8 cellular contexts compared by ENCODE assay signal in the genomic region with DNA sequence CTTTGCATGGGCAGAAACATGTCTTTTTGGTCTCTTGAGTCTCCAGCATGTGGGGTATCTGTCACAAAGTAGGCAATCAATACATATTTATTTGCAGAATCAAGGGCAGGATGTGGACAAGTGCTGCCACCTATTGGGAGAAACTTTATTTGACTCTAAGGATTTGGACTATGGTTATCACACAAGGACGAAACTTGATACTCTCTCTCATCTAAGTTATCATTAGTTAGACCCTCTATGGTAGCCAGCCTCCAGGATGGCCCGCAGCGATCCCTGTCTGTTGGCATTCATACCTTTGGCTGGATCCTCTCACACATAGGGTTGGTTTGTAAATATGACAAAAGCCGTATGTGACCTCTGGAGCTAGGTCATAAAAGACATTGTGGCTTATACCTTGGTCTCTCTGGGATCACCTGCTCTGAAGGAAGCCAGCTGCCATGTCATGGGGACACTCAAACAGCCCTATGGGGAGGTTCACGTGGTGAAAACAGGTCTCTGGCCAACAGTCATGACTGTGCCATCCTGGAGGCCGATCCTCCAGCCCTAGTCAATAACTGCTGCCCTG. TPM values are rescaled to one million over a fixed set of nuclear protein-coding genes. Genes with fewer than 3 reads are reported as not detected.
A peak's percentile ranks its signal among the peaks of the same experiment; 100 is the strongest.
DNase-seq lines count a peak whose midpoint lies in the region; ATAC-seq and TF ChIP-seq lines count a peak whose summit lies in the region.

No MANE protein-coding gene starts in this region.

- H3K27ac ChIP-seq in iPS-18a (ENCODE audit: low read length), result no peak overlapping the region
- peak overlapping the region; percentile 92 to 99 (median 94) for H3K27ac ChIP-seq in gastrocnemius medialis

- H3K4me3 ChIP-seq in astrocyte of the spinal cord (ENCODE audit: low read depth, low read length) (no peak overlapping the region), iPS-18a (ENCODE audit: low read length) (peak overlapping the region; percentile 96), gastrocnemius medialis (peak overlapping the region; percentile 78 to 98 (median 84))

- no peak for TF ChIP-seq POLR2A in gastrocnemius medialis (IDR thresholded peaks at IDR 0.05)

- peak; percentile 64 for TF ChIP-seq CTCF in astrocyte of the spinal cord (IDR thresholded peaks at IDR 0.05; ENCODE audit: low read depth, low read length)
- peak; percentile 5 to 52 (median 17) for TF ChIP-seq CTCF in gastrocnemius medialis (IDR thresholded peaks at IDR 0.05 in 4 of 5, conservative IDR thresholded peaks at IDR 0.05 in 1 of 5)

- in situ Hi-C loops in astrocyte of the spinal cord (cut with HindIII; ENCODE audit: low sequenced_read_pairs), result no loop called here
- in situ Hi-C loops in gastrocnemius medialis (cut with MboI; ENCODE audit: low sequenced_read_pairs in 4 of 4), result loop anchor here in 3 of 4 donors (5.0 to 25.0 kb wide), 3 partner anchors 61 to 511 kb away; a partner anchor contains a TSS

- H3K9ac ChIP-seq in iPS-18a (ENCODE audit: low read length), result no peak overlapping the region

- no peak for ATAC-seq in gastrocnemius medialis

- intact Hi-C loops in gastrocnemius medialis (cut with DNase I; ENCODE audit: low total_unique reads), result loop anchor here (10.0 kb wide), 1 partner anchor 809 kb away; a partner anchor contains a TSS

- H3K27me3 ChIP-seq in iPS-18a (ENCODE audit: control insufficient read depth, insufficient read depth, low read length) (peaks cover 5% of the 10 kb centered on the region), gastrocnemius medialis (peaks cover 0 to 8% (median 0%) of the 10 kb centered on the region in 3 donors)

- H3K4me1 ChIP-seq in iPS-18a (ENCODE audit: control insufficient read depth, low read depth, low read length) (peaks cover 3% of the 10 kb centered on the region), gastrocnemius medialis (peaks cover 25 to 29% of the 10 kb centered on the region in 2 donors)

- DNase-seq in GF-D8 (lab: John Stamatoyannopoulos, UW), result peak; percentile 13
- peak; percentile 51 for DNase-seq in M059J (ENCODE audit: low read depth)
- DNase-seq in SK-N-DZ (ENCODE audit: low spot score), result peak; percentile 88
- peak; percentile 76 for DNase-seq in astrocyte of the spinal cord (ENCODE audit: low read depth, low spot score)
- no peak for DNase-seq in gastrocnemius medialis
- no peak for DNase-seq in NCI-H128 (lab: John Stamatoyannopoulos, UW; ENCODE audit: unreplicated experiment)
- no peak for DNase-seq in NK-92 (lab: John Stamatoyannopoulos, UW; ENCODE audit: unreplicated experiment)

- H3K9me3 ChIP-seq in iPS-18a (ENCODE audit: control insufficient read depth, low read depth, low read length) (no peaks in the 10 kb centered on the region), gastrocnemius medialis (no peaks in the 10 kb centered on the region)

- H3K36me3 ChIP-seq in iPS-18a (ENCODE audit: control insufficient read depth, low read depth, low read length) (no peaks in the 10 kb centered on the region), gastrocnemius medialis (no peaks in the 10 kb centered on the region)

RNA-seq across cellular contexts. Expression of a gene that starts 1.1 kb away (rescaled TPM):
- total RNA-seq in M059J (2014; rRNA removed; shearing (Covaris generic)), result 84.5 and 91.6 TPM in 2 replicates
- polyA plus RNA-seq in SK-N-DZ (2014; cell fraction: cytosol; rRNA removed), result 105 and 109 TPM in 2 replicates
- 62.3 and 63.6 TPM in 2 replicates for polyA plus RNA-seq in SK-N-DZ (2014; cell fraction: nucleus; rRNA removed)
- total RNA-seq in gastrocnemius medialis, result 10 to 100 TPM; 30.6 to 40.7 (median 31.8) TPM

RNA-seq across cellular contexts. Expression of a gene that starts 9.2 kb away (rescaled TPM):
- total RNA-seq in M059J (2014; rRNA removed; shearing (Covaris generic)), result not detected in 2 replicates
- polyA plus RNA-seq in SK-N-DZ (2014; cell fraction: cytosol; rRNA removed), result not detected in 2 replicates
- not detected in 2 replicates for polyA plus RNA-seq in SK-N-DZ (2014; cell fraction: nucleus; rRNA removed)
- total RNA-seq in gastrocnemius medialis, result not detected

Comparison
In these comparisons a context has a peak if more than half of its experiments do, and no peak if none do; other contexts are left out.
1. DNase-seq: peak in GF-D8 (single experiment), M059J (single experiment), SK-N-DZ (single experiment) and astrocyte of the spinal cord (single experiment); none in gastrocnemius medialis (0 of 2), NCI-H128 (single experiment) and NK-92 (single experiment).